In the genomic region with DNA sequence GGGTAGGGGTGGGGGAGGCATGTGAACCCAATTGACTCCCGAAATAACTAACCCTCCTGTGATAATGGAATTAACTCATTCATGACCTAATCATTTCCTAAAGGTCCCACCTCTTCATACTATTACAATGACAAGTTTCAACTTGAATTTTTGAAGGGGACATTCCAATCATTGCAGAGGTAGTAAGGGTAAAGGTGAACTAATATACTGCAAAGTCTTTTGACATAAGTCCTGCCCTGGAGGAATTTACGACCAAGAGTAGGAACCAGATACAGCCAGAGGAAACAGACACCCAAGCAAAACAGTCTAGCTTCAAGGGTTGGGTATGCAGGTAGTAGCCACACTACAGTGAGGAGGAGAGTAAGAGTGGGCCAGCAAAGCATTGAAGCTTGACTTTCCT, we compare ENCODE assay signal across 15 cellular contexts. TPM values are rescaled to one million over a fixed set of nuclear protein-coding genes. Genes with fewer than 3 reads are reported as not detected.
DNase-seq lines count a peak whose midpoint lies in the region; ATAC-seq, FAIRE-seq and TF ChIP-seq lines count a peak whose summit lies in the region.
"Had no signal": no experiment of that assay in that cellular context is flagged by ENCODE, and none has a peak within 500 bp of the region (broad histone marks: within the 10 kb centered on the region; RNA-seq: fewer than 3 reads in every experiment).

No MANE protein-coding gene starts in this region.

- dilution Hi-C loops in keratinocyte (cut with MboI; ENCODE audit: extremely low pct_ligation_motif_present, low sequenced_read_pairs), result no loop called here

- no peaks in the 10 kb centered on the region for H3K9me1 ChIP-seq in keratinocyte (ENCODE audit: control insufficient read depth, extremely low read depth, insufficient read depth, low read length)

- H3K79me2 ChIP-seq in keratinocyte (ENCODE audit: control insufficient read depth, insufficient read depth, low read length) (peaks cover 28% of the 10 kb centered on the region), MM.1S (ENCODE audit: low read length) (peaks cover 33% of the 10 kb centered on the region)

- H3K27me3 ChIP-seq in keratinocyte (ENCODE audit: control insufficient read depth, extremely low read depth, insufficient read depth, low read length) (no peaks in the 10 kb centered on the region), thyroid gland (no peaks in the 10 kb centered on the region), MM.1S (replicated peaks; ENCODE audit: insufficient read depth, low read length) (no peaks in the 10 kb centered on the region)
- H3K27me3 ChIP-seq: pancreas had no signal

- peak overlapping the region; percentile 83 for H2AFZ ChIP-seq in keratinocyte (ENCODE audit: control insufficient read depth, low read length)
- no peak overlapping the region for H2AFZ ChIP-seq in MM.1S (ENCODE audit: low read length)

- no peaks in the 10 kb centered on the region for H3K36me3 ChIP-seq in keratinocyte (ENCODE audit: control insufficient read depth in 2 of 2, extremely low read depth in 1 of 2, insufficient read depth in 2 of 2, low read length in 2 of 2)
- no peaks in the 10 kb centered on the region for H3K36me3 ChIP-seq in thyroid gland
- no peaks in the 10 kb centered on the region for H3K36me3 ChIP-seq in MM.1S (replicated peaks; ENCODE audit: insufficient read depth, low read length)
- H3K36me3 ChIP-seq: lower lobe of right lung, pancreas had no signal

- no peaks in the 10 kb centered on the region for H3K27me3 Mint-ChIP-seq in activated T-cell treated with anti-CD3 and anti-CD28 coated beads, Interleukin-2, amount 50 U/mL, for 72 hours (ENCODE audit: low read depth)
- no peaks in the 10 kb centered on the region for H3K27me3 Mint-ChIP-seq in T-cell
- H3K27me3 Mint-ChIP-seq in activated CD8-positive, alpha-beta T cell treated with anti-CD3 and anti-CD28 coated beads for 36 hours, result no peaks in the 10 kb centered on the region

- intact Hi-C loops in thyroid gland (cut with DNase I), result no loop called here
- intact Hi-C loops in activated CD8-positive, alpha-beta T cell treated with anti-CD3 and anti-CD28 coated beads for 36 hours (cut with micrococcal nuclease), result no loop called here

- H3K27ac Mint-ChIP-seq in activated T-cell treated with anti-CD3 and anti-CD28 coated beads, Interleukin-2, amount 50 U/mL, for 72 hours, result no peak overlapping the region
- peak overlapping the region; percentile 19 to 96 for H3K27ac Mint-ChIP-seq in T-cell
- H3K27ac Mint-ChIP-seq in activated CD8-positive, alpha-beta T cell treated with anti-CD3 and anti-CD28 coated beads for 36 hours, result no peak overlapping the region

- H3K9ac ChIP-seq in keratinocyte (ENCODE audit: control insufficient read depth, extremely low read depth, insufficient read depth, low read length) (no peak overlapping the region), MM.1S (ENCODE audit: low read length) (no peak overlapping the region)

- H3K4me1 Mint-ChIP-seq in activated T-cell treated with anti-CD3 and anti-CD28 coated beads, Interleukin-2, amount 50 U/mL, for 72 hours (ENCODE audit: low read depth), result peaks cover 24% of the 10 kb centered on the region
- H3K4me1 Mint-ChIP-seq in T-cell, result peaks cover 24 to 32% (median 26%) of the 10 kb centered on the region in 3 donors
- peaks cover 21% of the 10 kb centered on the region for H3K4me1 Mint-ChIP-seq in activated CD8-positive, alpha-beta T cell treated with anti-CD3 and anti-CD28 coated beads for 36 hours (ENCODE audit: low read depth)

- 33 to 34% methylated on average over 2 of the region's 2 CpGs for WGBS in thyroid gland, 2 donors

- DNase-seq in activated T-cell treated with anti-CD3 and anti-CD28 coated beads, Interleukin-2, amount 50 U/mL, for 72 hours, result no peak
- no peak for DNase-seq in activated T-cell treated with anti-CD3 and anti-CD28 coated beads, Interleukin-2, amount 50 U/mL, for 1 hour
- DNase-seq in T-cell (no peak), keratinocyte (ENCODE audit: low read depth, low spot score) (no peak), thyroid gland (peak; percentile 22 to 30), MM.1S (no peak)
- no peak for DNase-seq in activated CD8-positive, alpha-beta T cell treated with anti-CD3 and anti-CD28 coated beads for 36 hours
- DNase-seq: DMS79 treated with DMSO at 0.1 percent for 48 hours; H7; lower lobe of right lung; NCI-H526 treated with DMSO at 0.1 percent for 48 hours; pancreas; Right ventricle myocardium superior; stimulated activated CD8-positive, alpha-beta memory T cell treated with anti-CD3 and anti-CD28 coated beads, Interleukin-4, amount 100 ng/mL, for 48 hours had no signal

- H3K4me3 ChIP-seq in keratinocyte (ENCODE audit: control insufficient read depth in 2 of 3, extremely low read depth in 1 of 3, insufficient read depth in 2 of 3, low read depth in 1 of 3, low read length in 3 of 3), result no peak overlapping the region
- H3K4me3 ChIP-seq in thyroid gland (replicated peaks in 1 of 3), result no peak overlapping the region
- H3K4me3 ChIP-seq in MM.1S (ENCODE audit: low read length), result no peak overlapping the region

- ATAC-seq in activated T-cell treated with anti-CD3 and anti-CD28 coated beads, Interleukin-2, amount 50 U/mL, for 72 hours (replicated peaks in 1 of 2), result peak in 1 of 2 donors; percentile 7
- no peak for ATAC-seq in T-cell (replicated peaks in 1 of 4)
- ATAC-seq in HG03460 (IDR thresholded peaks at IDR 0.05; ENCODE audit: unreplicated experiment), result no peak
- no peak for ATAC-seq in activated CD8-positive, alpha-beta T cell treated with anti-CD3 and anti-CD28 coated beads for 36 hours
- ATAC-seq: lower lobe of right lung, pancreas had no signal

- peak overlapping the region; percentile 89 for H3K27ac ChIP-seq in keratinocyte (ENCODE audit: control insufficient read depth, insufficient read depth, low read length)
- H3K27ac ChIP-seq in thyroid gland, result peak overlapping the region; percentile 34 to 98 (median 86)
- no peak overlapping the region for H3K27ac ChIP-seq in MM.1S (ENCODE audit: low read length)

- peaks cover 5% of the 10 kb centered on the region for H3F3A ChIP-seq in MM.1S (ENCODE audit: insufficient read depth, low read length)

- no peak for FAIRE-seq in keratinocyte (lab: Jason Lieb, UNC)
- FAIRE-seq: pancreas had no signal

- TF ChIP-seq POLR2A in thyroid gland (IDR thresholded peaks at IDR 0.05), result no peak

- TF ChIP-seq CTCF in keratinocyte (optimal IDR thresholded peaks at IDR 0.05 in 1 of 3, IDR thresholded peaks at IDR 0.05 in 1 of 3, conservative IDR thresholded peaks at IDR 0.05 in 1 of 3; ENCODE audit: extremely low read depth in 1 of 3, insufficient read depth in 2 of 3, low read length in 3 of 3), result no peak
- no peak for TF ChIP-seq CTCF in thyroid gland (IDR thresholded peaks at IDR 0.05)
- no peak for TF ChIP-seq CTCF in activated CD8-positive, alpha-beta T cell treated with anti-CD3 and anti-CD28 coated beads for 36 hours (IDR thresholded peaks at IDR 0.05)
- TF ChIP-seq CTCF in MM.1S (IDR thresholded peaks at IDR 0.05; ENCODE audit: low read length), result no peak

- POLR2A ChIA-PET in T-cell (lab: Charles Lee), result interaction anchor here in 1 of 2 donors (0.6 kb wide), 1 partner anchor 731 kb away, joined by 4 read pairs; no protein-coding TSS in a partner anchor
- POLR2A ChIA-PET in activated CD8-positive, alpha-beta T cell treated with anti-CD3 and anti-CD28 coated beads for 36 hours (lab: Charles Lee), result no interaction called here

- H3K36me3 Mint-ChIP-seq in activated T-cell treated with anti-CD3 and anti-CD28 coated beads, Interleukin-2, amount 50 U/mL, for 72 hours (ENCODE audit: insufficient read depth in 2 of 2), result no peaks in the 10 kb centered on the region
- H3K36me3 Mint-ChIP-seq in T-cell, result no peaks in the 10 kb centered on the region
- no peaks in the 10 kb centered on the region for H3K36me3 Mint-ChIP-seq in activated CD8-positive, alpha-beta T cell treated with anti-CD3 and anti-CD28 coated beads for 36 hours (ENCODE audit: low read depth)

- H3K4me1 ChIP-seq in keratinocyte (ENCODE audit: control insufficient read depth, extremely low read depth, insufficient read depth, low read length) (peaks cover 25% of the 10 kb centered on the region), thyroid gland (peaks cover 22 to 47% of the 10 kb centered on the region in 2 donors), MM.1S (ENCODE audit: low read length) (peaks cover 30% of the 10 kb centered on the region)

- H3K4me2 ChIP-seq in keratinocyte (ENCODE audit: control insufficient read depth, extremely low read depth, insufficient read depth, low read depth, low read length) (peak overlapping the region; percentile 98), MM.1S (ENCODE audit: low read depth, low read length) (no peak overlapping the region)

- no peaks in the 10 kb centered on the region for H3K9me3 Mint-ChIP-seq in activated T-cell treated with anti-CD3 and anti-CD28 coated beads, Interleukin-2, amount 50 U/mL, for 72 hours
- no peaks in the 10 kb centered on the region for H3K9me3 Mint-ChIP-seq in T-cell
- no peaks in the 10 kb centered on the region for H3K9me3 Mint-ChIP-seq in activated CD8-positive, alpha-beta T cell treated with anti-CD3 and anti-CD28 coated beads for 36 hours

- no peaks in the 10 kb centered on the region for H3K9me2 ChIP-seq in MM.1S (replicated peaks; ENCODE audit: insufficient read depth, low read length)

- H4K20me1 ChIP-seq in keratinocyte (ENCODE audit: control insufficient read depth, extremely low read depth, insufficient read depth, low read length) (no peaks in the 10 kb centered on the region), MM.1S (ENCODE audit: insufficient read depth, low read length) (no peaks in the 10 kb centered on the region)

- CTCF ChIA-PET in T-cell (lab: Charles Lee), result no interaction called here
- CTCF ChIA-PET in activated CD8-positive, alpha-beta T cell treated with anti-CD3 and anti-CD28 coated beads for 36 hours (lab: Charles Lee), result interaction anchor here (1.1 kb wide), 1 partner anchor 38 kb away, joined by 3 read pairs; no protein-coding TSS in a partner anchor

- H3K4me3 Mint-ChIP-seq in activated T-cell treated with anti-CD3 and anti-CD28 coated beads, Interleukin-2, amount 50 U/mL, for 72 hours, result peak overlapping the region; percentile 95 to 97
- H3K4me3 Mint-ChIP-seq in T-cell, result peak overlapping the region in 2 of 3 donors; percentile 97 to 98
- H3K4me3 Mint-ChIP-seq in activated CD8-positive, alpha-beta T cell treated with anti-CD3 and anti-CD28 coated beads for 36 hours, result no peak overlapping the region

- no peaks in the 10 kb centered on the region for H3K9me3 ChIP-seq in keratinocyte (ENCODE audit: control insufficient read depth, low read depth, low read length)
- no peaks in the 10 kb centered on the region for H3K9me3 ChIP-seq in thyroid gland
- no peaks in the 10 kb centered on the region for H3K9me3 ChIP-seq in MM.1S (replicated peaks; ENCODE audit: insufficient read depth, low read length)
- H3K9me3 ChIP-seq: lower lobe of right lung, pancreas had no signal

RNA-seq across cellular contexts. Expression of gene SRBD1, which starts 1.2 kb away (rescaled TPM):
- total RNA-seq in activated T-cell treated with anti-CD3 and anti-CD28 coated beads, Interleukin-2, amount 50 U/mL, for 72 hours, result 10 to 100 TPM; 19.0 to 20.3 TPM
- total RNA-seq in T-cell (10 to 100 TPM; 16.1 to 22.8 (median 20.7) TPM), thyroid gland (10 to 100 TPM; 23.1 to 33.3 (median 27.2) TPM)
- polyA plus RNA-seq in keratinocyte, result 5.8 to 8.8 TPM (median 5.9 TPM) in 3 replicates
- 4.1 TPM for polyA plus RNA-seq in keratinocyte (2011; ENCODE audit: low read depth)
- polyA plus RNA-seq in keratinocyte (2011; cell fraction: cytosol; rRNA removed), result 4.0 and 7.0 TPM in 2 replicates
- polyA plus RNA-seq in keratinocyte (2011; cell fraction: nucleus; rRNA removed), result 7.5 and 8.6 TPM in 2 replicates
- polyA plus RNA-seq in keratinocyte (2012; ENCODE audit: low replicate concordance), result 3.7 and 7.9 TPM in 2 replicates
- polyA minus RNA-seq in keratinocyte, result 1.7 to 20.6 TPM (median 8.5 TPM) in 3 replicates
- polyA minus RNA-seq in keratinocyte (2011; cell fraction: cytosol; rRNA and poly(A)+ RNA removed), result 4.8 TPM
- 11.3 and 29.3 TPM in 2 replicates for polyA minus RNA-seq in keratinocyte (2011; cell fraction: nucleus; rRNA and poly(A)+ RNA removed)
- total RNA-seq in activated CD8-positive, alpha-beta T cell treated with anti-CD3 and anti-CD28 coated beads for 36 hours, result 10 to 100 TPM; 14.8 to 21.7 TPM

RNA-seq across cellular contexts. Expression of gene PRKCE, which starts 39.2 kb away (rescaled TPM):
- total RNA-seq in activated T-cell treated with anti-CD3 and anti-CD28 coated beads, Interleukin-2, amount 50 U/mL, for 72 hours, result 10 to 100 TPM; 19.3 to 35.3 TPM
- total RNA-seq in T-cell, result 10 to 100 TPM; 16.5 to 29.8 (median 23.4) TPM
- polyA plus RNA-seq in keratinocyte, result 1.5 to 2.0 TPM (median 2.0 TPM) in 3 replicates
- 1.8 TPM for polyA plus RNA-seq in keratinocyte (2011; ENCODE audit: low read depth)
- 1.0 TPM in 2 replicates for polyA plus RNA-seq in keratinocyte (2011; cell fraction: cytosol; rRNA removed)
- polyA plus RNA-seq in keratinocyte (2011; cell fraction: nucleus; rRNA removed), result 2.5 and 3.1 TPM in 2 replicates
- polyA plus RNA-seq in keratinocyte (2012; ENCODE audit: low replicate concordance), result 1.4 and 2.3 TPM in 2 replicates
- polyA minus RNA-seq in keratinocyte, result 5.0 to 7.1 TPM (median 5.1 TPM) in 3 replicates
- polyA minus RNA-seq in keratinocyte (2011; cell fraction: cytosol; rRNA and poly(A)+ RNA removed), result 3.1 TPM
- 8.7 and 11.6 TPM in 2 replicates for polyA minus RNA-seq in keratinocyte (2011; cell fraction: nucleus; rRNA and poly(A)+ RNA removed)
- 10 to 100 TPM in 3 of 4 donors, 1 to 10 TPM in 1; 8.4 to 35.3 (median 15.2) TPM for total RNA-seq in thyroid gland
- total RNA-seq in activated CD8-positive, alpha-beta T cell treated with anti-CD3 and anti-CD28 coated beads for 36 hours, result 10 to 100 TPM; 11.5 to 11.9 TPM

Comparison
In these comparisons a context has a peak if more than half of its experiments do, and no peak if none do; other contexts are left out.
1. DNase-seq: peak in thyroid gland (2 of 2); none in activated T-cell treated with anti-CD3 and anti-CD28 coated beads, Interleukin-2, amount 50 U/mL, for 72 hours (0 of 2), activated T-cell treated with anti-CD3 and anti-CD28 coated beads, Interleukin-2, amount 50 U/mL, for 1 hour (single experiment), T-cell (0 of 34), keratinocyte (single experiment), activated CD8-positive, alpha-beta T cell treated with anti-CD3 and anti-CD28 coated beads for 36 hours (single experiment) and MM.1S (single experiment).
2. H3K27ac Mint-ChIP-seq: peak in T-cell (2 of 2); none in activated T-cell treated with anti-CD3 and anti-CD28 coated beads, Interleukin-2, amount 50 U/mL, for 72 hours (single experiment) and activated CD8-positive, alpha-beta T cell treated with anti-CD3 and anti-CD28 coated beads for 36 hours (single experiment).